Comparison of ENCODE assay signal across 22 cellular contexts in the genomic region with DNA sequence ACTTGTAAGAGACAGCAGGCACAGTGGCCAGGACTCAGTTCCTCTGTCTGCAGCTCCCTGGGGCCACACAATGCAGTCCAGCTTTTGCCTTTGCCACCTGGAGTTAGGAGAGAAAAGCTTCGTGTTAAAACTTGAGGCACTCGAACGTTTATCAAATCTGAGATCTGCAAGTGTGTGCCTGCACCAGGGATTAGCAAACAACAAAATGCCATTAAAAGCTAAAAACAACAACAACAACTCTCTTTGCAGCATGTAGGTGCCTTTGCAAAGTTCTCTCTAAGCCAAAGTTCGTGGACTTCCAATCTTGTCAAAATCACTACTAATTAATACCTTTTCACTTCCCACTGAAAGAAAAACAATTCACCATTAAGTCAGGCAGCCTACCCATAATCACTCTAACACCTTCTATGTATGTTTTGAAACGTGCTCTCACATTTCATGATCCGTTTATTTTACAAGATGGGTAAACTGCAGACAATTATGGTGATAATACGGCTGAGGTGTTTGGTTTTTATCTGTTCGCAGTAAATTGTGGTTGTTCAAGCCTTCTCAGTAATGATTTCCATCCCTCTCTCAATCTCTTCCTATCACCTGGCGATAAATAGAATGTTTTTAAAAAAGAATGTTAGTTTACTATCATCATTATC.
"Had no signal": no experiment of that assay in that cellular context is flagged by ENCODE, and none has a peak within 500 bp of the region (broad histone marks: within the 10 kb centered on the region; RNA-seq: fewer than 3 reads in every experiment).

No MANE protein-coding gene starts in this region.

- H3K4me3 ChIP-seq: adrenal gland, breast epithelium, gastrocnemius medialis, heart left ventricle, left lung, thyroid gland, uterus had no signal

- H3K27ac Mint-ChIP-seq: activated CD4-positive, alpha-beta memory T cell treated with anti-CD3 and anti-CD28 coated beads for 36 hours; activated naive CD4-positive, alpha-beta T cell treated with anti-CD3 and anti-CD28 coated beads, Interleukin-2, amount 50 U/mL, for 72 hours; activated T-helper 1 cell treated with anti-CD3 and anti-CD28 coated beads, Interleukin-12 subunit alpha, Interleukin-12 subunit beta, Interleukin-2, Interleukin-4 antibody, amounts not matched to agents 30 ng/mL and 10 ng/mL and 1 ng/mL, durations not matched to agents 14 hours and 24 hours and 36 hours; mesothelial cell of epicardium had no signal

- H3K4me3 Mint-ChIP-seq: activated CD4-positive, alpha-beta memory T cell treated with anti-CD3 and anti-CD28 coated beads for 36 hours; activated T-helper 1 cell treated with anti-CD3 and anti-CD28 coated beads, Interleukin-12 subunit alpha, Interleukin-12 subunit beta, Interleukin-2, Interleukin-4 antibody, amounts not matched to agents 30 ng/mL and 10 ng/mL and 1 ng/mL, durations not matched to agents 14 hours and 24 hours and 36 hours; mesothelial cell of epicardium; nephron had no signal

- H3K36me3 ChIP-seq: adrenal gland, breast epithelium, gastrocnemius medialis, heart left ventricle, left lung, thyroid gland, uterus had no signal

- H3K27ac ChIP-seq: adrenal gland, breast epithelium, gastrocnemius medialis, heart left ventricle, left lung, thyroid gland, uterus had no signal

- H3K9me3 Mint-ChIP-seq: activated CD4-positive, alpha-beta memory T cell treated with anti-CD3 and anti-CD28 coated beads for 36 hours; activated naive CD4-positive, alpha-beta T cell treated with anti-CD3 and anti-CD28 coated beads, Interleukin-2, amount 50 U/mL, for 72 hours; activated T-helper 1 cell treated with anti-CD3 and anti-CD28 coated beads, Interleukin-12 subunit alpha, Interleukin-12 subunit beta, Interleukin-2, Interleukin-4 antibody, amounts not matched to agents 30 ng/mL and 10 ng/mL and 1 ng/mL, durations not matched to agents 14 hours and 24 hours and 36 hours; mesothelial cell of epicardium had no signal

- H3K27me3 ChIP-seq: adrenal gland, breast epithelium, gastrocnemius medialis, thyroid gland, uterus had no signal

- DNase-seq: activated CD4-positive, alpha-beta memory T cell treated with anti-CD3 and anti-CD28 coated beads for 36 hours; activated CD4-positive, alpha-beta T cell treated with anti-CD3 and anti-CD28 coated beads for 4 hours; activated gamma-delta T cell treated with Interleukin-2 at 50 U/mL for 16 hours; activated T-cell treated with anti-CD3 and anti-CD28 coated beads for 4 hours; adrenal gland; cerebellar nuclear complex; cortex of kidney; gastrocnemius medialis; heart left ventricle; left lung; occipital lobe; retina; stimulated activated CD4-positive, alpha-beta T cell treated with anti-CD3 and anti-CD28 coated beads, Interleukin-1b, Interleukin-23, amount 100 ng/mL, for 48 hours; stimulated activated CD8-positive, alpha-beta memory T cell treated with anti-CD3 and anti-CD28 coated beads, Interleukin-4, amount 100 ng/mL, for 48 hours; stimulated activated naive CD4-positive, alpha-beta T cell treated with Interleukin-2 at 50 U/mL for 16 hours; thyroid gland; uterus had no signal

- H3K9me3 ChIP-seq: adrenal gland, breast epithelium, gastrocnemius medialis, heart left ventricle, left lung, thyroid gland, uterus had no signal

- H3K36me3 Mint-ChIP-seq: activated CD4-positive, alpha-beta memory T cell treated with anti-CD3 and anti-CD28 coated beads for 36 hours; activated naive CD4-positive, alpha-beta T cell treated with anti-CD3 and anti-CD28 coated beads, Interleukin-2, amount 50 U/mL, for 72 hours; mesothelial cell of epicardium had no signal

- ATAC-seq: activated naive CD4-positive, alpha-beta T cell treated with anti-CD3 and anti-CD28 coated beads, Interleukin-2, amount 50 U/mL, for 72 hours; gastrocnemius medialis; heart left ventricle; left lung had no signal

- H3K4me1 ChIP-seq: adrenal gland, breast epithelium, gastrocnemius medialis, left lung, thyroid gland, uterus had no signal
